In genomic region chr20:1437222-1437904, GRCh38 we compare ENCODE assay signal across 8 cellular contexts. TPM values are rescaled to one million over a fixed set of nuclear protein-coding genes. Genes with fewer than 3 reads are reported as not detected.
DNase-seq lines count a peak whose midpoint lies in the region; ATAC-seq and TF ChIP-seq lines count a peak whose summit lies in the region.

No MANE protein-coding gene starts in this region.

- no peak overlapping the region for H3K4me3 ChIP-seq in dorsolateral prefrontal cortex
- no peak overlapping the region for H3K4me3 ChIP-seq in lower lobe of right lung

- no peak overlapping the region for H3K27ac ChIP-seq in dorsolateral prefrontal cortex
- H3K27ac ChIP-seq in lower lobe of right lung: no peak overlapping the region

- intact Hi-C loops in dorsolateral prefrontal cortex (cut with DNase I): loop anchor here (2.0 to 5.0 kb wide), 3 partner anchors 40 to 125 kb away; no protein-coding TSS in a partner anchor
- intact Hi-C loops in lower lobe of right lung (cut with DNase I): loop anchor here (5.0 kb wide), 1 partner anchor 125 kb away; no protein-coding TSS in a partner anchor

- H3K9me3 ChIP-seq in lower lobe of right lung: no peaks in the 10 kb centered on the region

- H3K4me1 ChIP-seq in lower lobe of right lung: peaks cover 11% of the 10 kb centered on the region

- H3K27me3 ChIP-seq in dorsolateral prefrontal cortex (no peaks in the 10 kb centered on the region), lower lobe of right lung (ENCODE audit: low read depth) (no peaks in the 10 kb centered on the region)

- DNase-seq in CMK (ENCODE audit: low read depth): peak; percentile 64
- DNase-seq in NCI-H748 treated with DMSO at 0.1 percent for 48 hours (lab: John Stamatoyannopoulos, UW): peak; percentile 80
- peak; percentile 80 to 85 for DNase-seq in activated CD4-positive, alpha-beta T cell treated with anti-CD3 and anti-CD28 coated beads, Interleukin-2, amount 50 U/mL, for 48 hours
- DNase-seq in dorsolateral prefrontal cortex: peak; percentile 57 to 85 (median 78)
- DNase-seq in lower lobe of right lung: peak; percentile 82
- DNase-seq in stimulated activated CD8-positive, alpha-beta memory T cell treated with anti-CD3 and anti-CD28 coated beads, Interleukin-12 subunit alpha, Interleukin-12 subunit beta, amount 100 ng/mL, for 24 hours (ENCODE audit: extremely low read depth): peak; percentile 38

- H3K36me3 ChIP-seq in lower lobe of right lung: peaks cover 23% of the 10 kb centered on the region

- ATAC-seq in HG02763 (IDR thresholded peaks at IDR 0.05; ENCODE audit: unreplicated experiment) (peak; percentile 41), lower lobe of right lung (peak; percentile 71 to 81), GM18867 (IDR thresholded peaks at IDR 0.05; ENCODE audit: unreplicated experiment) (no peak)

- TF ChIP-seq CTCF in dorsolateral prefrontal cortex (IDR thresholded peaks at IDR 0.05 in 54 of 56, conservative IDR thresholded peaks at IDR 0.05 in 2 of 56; ENCODE audit: low read depth in 1 of 56, partially characterized antibody in 56 of 56) (peak; percentile 63 to 92 (median 85)), lower lobe of right lung (IDR thresholded peaks at IDR 0.05) (peak; percentile 86)

RNA-seq across cellular contexts. Expression of gene NSFL1C, which starts 29.3 kb away (rescaled TPM):
- total RNA-seq in dorsolateral prefrontal cortex: 100 to 1,000 TPM in 86 of 120 experiments, 10 to 100 TPM in 34; 69.8 to 147 (median 107) TPM
- 73.8 TPM for total RNA-seq in lower lobe of right lung

RNA-seq across cellular contexts. Expression of gene FKBP1A, which starts 44.5 kb away (rescaled TPM):
- total RNA-seq in dorsolateral prefrontal cortex (100 to 1,000 TPM; 106 to 317 (median 196) TPM), lower lobe of right lung (291 TPM)

RNA-seq across cellular contexts. Expression of gene SIRPB2, which starts 53.9 kb away (rescaled TPM):
- total RNA-seq in dorsolateral prefrontal cortex (10 to 100 TPM in 4 of 120 experiments, 1 to 10 TPM in 115, under 1 TPM in 1; 0.28 to 16.0 (median 3.5) TPM), lower lobe of right lung (32.2 TPM)
